26 cellular contexts compared by ENCODE assay signal in the genomic region with DNA sequence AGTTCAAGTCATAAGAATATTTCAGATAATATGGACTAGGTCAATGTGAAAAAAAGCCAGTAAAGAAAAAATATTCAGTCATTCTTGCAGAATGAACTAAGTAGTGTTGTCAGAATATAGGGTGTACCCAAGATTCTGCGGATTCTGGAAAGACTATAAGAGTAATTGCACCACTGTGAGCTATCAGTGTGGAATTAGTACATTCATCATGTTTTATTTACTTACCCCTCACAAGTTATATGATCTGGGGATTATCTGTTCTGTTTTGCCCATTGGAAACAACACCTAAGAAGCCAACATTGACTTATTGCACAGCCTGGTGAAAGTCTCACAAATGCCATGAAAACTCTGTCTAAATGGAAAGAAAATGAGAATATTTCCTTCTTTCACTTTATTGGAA.
DNase-seq lines count a peak whose midpoint lies in the region; ATAC-seq, FAIRE-seq and TF ChIP-seq lines count a peak whose summit lies in the region.
"Had no signal": no experiment of that assay in that cellular context is flagged by ENCODE, and none has a peak within 500 bp of the region (broad histone marks: within the 10 kb centered on the region; RNA-seq: fewer than 3 reads in every experiment).

No MANE protein-coding gene starts in this region.

- H3K4me2 ChIP-seq in PC-3 (ENCODE audit: low read length): no peak overlapping the region
- H3K4me2 ChIP-seq: BLaER1 had no signal

- H3K27me3 ChIP-seq in PC-3 (ENCODE audit: low read length): no peaks in the 10 kb centered on the region
- no peaks in the 10 kb centered on the region for H3K27me3 ChIP-seq in bronchial epithelial cell (ENCODE audit: control insufficient read depth, insufficient read depth, low read length)
- H3K27me3 ChIP-seq: BE2C, BLaER1 had no signal

- intact Hi-C loops in PC-3 (cut with micrococcal nuclease): no loop called here
- intact Hi-C loops in sciatic nerve (cut with DNase I): no loop called here

- DNase-seq in PC-3 (peak; percentile 5), bronchial epithelial cell (ENCODE audit: low read depth) (peak; percentile 25), sciatic nerve (ENCODE audit: low spot score) (no peak)
- no peak for DNase-seq in activated T-cell treated with anti-CD3 and anti-CD28 coated beads, Interleukin-2, amount 50 U/mL, for 48 hours
- DNase-seq: 8988T; ACHN; BE2C; C1 segment of cervical spinal cord; CD4-positive, alpha-beta memory T cell; CD4-positive, CD25-positive, alpha-beta regulatory T cell; CD8-positive, alpha-beta memory T cell; COR-L47; DMS 273 treated with DMSO at 0.1 percent for 48 hours; DMS153; DMS53; DMS79; DND-41; EL; GDM1 had no signal

- H4K20me1 ChIP-seq in PC-3 (ENCODE audit: low read length): no peaks in the 10 kb centered on the region
- H4K20me1 ChIP-seq: BLaER1 had no signal

- no peak overlapping the region for H3K27ac ChIP-seq in PC-3 (ENCODE audit: low read length)
- H3K27ac ChIP-seq: BLaER1 had no signal

- no peaks in the 10 kb centered on the region for H3K9me2 ChIP-seq in PC-3 (replicated peaks; ENCODE audit: low read length)

- H3K9me3 ChIP-seq in PC-3 (ENCODE audit: low read length): no peaks in the 10 kb centered on the region
- H3K9me3 ChIP-seq: BE2C had no signal

- no peaks in the 10 kb centered on the region for H3K4me1 ChIP-seq in PC-3 (ENCODE audit: insufficient read depth, low read length)
- H3K4me1 ChIP-seq: BLaER1 had no signal

- H2AFZ ChIP-seq in PC-3 (ENCODE audit: low read length): no peak overlapping the region

- H3K79me2 ChIP-seq in PC-3 (ENCODE audit: low read length): no peaks in the 10 kb centered on the region

- ATAC-seq in PC-3: no peak
- no peak for ATAC-seq in GM18909 (IDR thresholded peaks at IDR 0.05; ENCODE audit: poor library complexity, unreplicated experiment)
- no peak for ATAC-seq in sciatic nerve
- ATAC-seq: GM12878 had no signal

- BruUV-seq in PC-3 (replicated peaks; lab: Mats Ljungman, UMichigan): no TSS peak

- H3K9ac ChIP-seq in PC-3 (ENCODE audit: low read length): no peak overlapping the region
- H3K9ac ChIP-seq: BLaER1 had no signal

- TF ChIP-seq CTCF in PC-3 (conservative IDR thresholded peaks at IDR 0.05; ENCODE audit: low read depth, low read length): no peak
- TF ChIP-seq CTCF in bronchial epithelial cell (IDR thresholded peaks at IDR 0.05; ENCODE audit: insufficient read depth, low read length, severe bottlenecking): no peak

- CTCF ChIA-PET in PC-3 (lab: Charles Lee): no interaction called here

- H3K36me3 ChIP-seq in PC-3 (ENCODE audit: low read depth, low read length) (no peaks in the 10 kb centered on the region), bronchial epithelial cell (ENCODE audit: control insufficient read depth, insufficient read depth, low read length) (no peaks in the 10 kb centered on the region)
- H3K36me3 ChIP-seq: BE2C, BLaER1 had no signal

- no peaks in the 10 kb centered on the region for H3F3A ChIP-seq in PC-3 (ENCODE audit: low read length, unreplicated experiment)

- FAIRE-seq in bronchial epithelial cell (lab: Jason Lieb, UNC): no peak
- FAIRE-seq: A204.1, GM12878, GM12892, GM18507, GM19239 had no signal

- POLR2A ChIA-PET in PC-3 (lab: Charles Lee; ENCODE audit: unreplicated experiment): no interaction called here

- H3K4me3 ChIP-seq in PC-3 (ENCODE audit: low read length) (no peak overlapping the region), bronchial epithelial cell (ENCODE audit: low read depth, low read length) (no peak overlapping the region)
- H3K4me3 ChIP-seq: BLaER1, GM12878 had no signal

Comparison
In these comparisons a context has a peak if more than half of its experiments do, and no peak if none do; other contexts are left out.
1. DNase-seq: peak in PC-3 (single experiment) and bronchial epithelial cell (single experiment); none in activated T-cell treated with anti-CD3 and anti-CD28 coated beads, Interleukin-2, amount 50 U/mL, for 48 hours (0 of 2) and sciatic nerve (single experiment).